In the genomic region with DNA sequence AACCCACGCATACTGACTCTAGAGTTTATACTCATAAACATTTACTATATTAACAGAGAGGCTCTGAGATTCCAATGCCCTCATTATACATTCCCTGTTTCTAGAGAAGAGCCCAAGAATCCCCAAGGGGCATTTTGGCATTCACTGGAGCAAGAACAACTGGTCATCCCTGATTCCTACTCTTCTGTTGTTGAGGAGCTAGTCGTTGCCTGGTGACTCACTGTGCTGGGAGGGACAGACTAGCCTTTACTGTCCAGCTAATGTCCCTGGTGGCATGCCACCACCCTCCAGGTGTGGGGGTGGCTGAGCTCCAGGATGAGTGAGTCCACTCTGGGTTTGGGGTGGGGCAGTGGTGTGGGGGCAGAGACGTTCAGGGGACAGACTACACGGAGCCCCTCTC, we compare ENCODE assay signal across 12 cellular contexts. TPM values are rescaled to one million over a fixed set of nuclear protein-coding genes. Genes with fewer than 3 reads are reported as not detected.
DNase-seq lines count a peak whose midpoint lies in the region; ATAC-seq and TF ChIP-seq lines count a peak whose summit lies in the region.
"Had no signal": no experiment of that assay in that cellular context is flagged by ENCODE, and none has a peak within 500 bp of the region (broad histone marks: within the 10 kb centered on the region; RNA-seq: fewer than 3 reads in every experiment).

No MANE protein-coding gene starts in this region.

- in situ Hi-C loops in gastrocnemius medialis (cut with MboI; ENCODE audit: low sequenced_read_pairs in 4 of 4) = loop anchor here in 1 of 4 donors (5.0 kb wide), 1 partner anchor 41 kb away; no protein-coding TSS in a partner anchor

- H3K27ac ChIP-seq in gastrocnemius medialis = peak overlapping the region; percentile 69 to 92 (median 80)
- H3K27ac ChIP-seq in CD4-positive, alpha-beta memory T cell (ENCODE audit: low read depth, low read length) = no peak overlapping the region

- no peak overlapping the region for H3K27ac Mint-ChIP-seq in CD4-positive, alpha-beta memory T cell
- H3K27ac Mint-ChIP-seq: activated T-cell treated with anti-CD3 and anti-CD28 coated beads, Interleukin-2, amount 50 U/mL, for 24 hours had no signal

- no peaks in the 10 kb centered on the region for H3K9me3 ChIP-seq in gastrocnemius medialis
- H3K9me3 ChIP-seq in CD4-positive, alpha-beta memory T cell (ENCODE audit: control insufficient read depth in 1 of 2, low read length in 2 of 2) = no peaks in the 10 kb centered on the region

- H3K9me3 Mint-ChIP-seq in CD4-positive, alpha-beta memory T cell = peaks cover 0 to 1% (median 0%) of the 10 kb centered on the region in 8 donors
- H3K9me3 Mint-ChIP-seq: activated T-cell treated with anti-CD3 and anti-CD28 coated beads, Interleukin-2, amount 50 U/mL, for 24 hours had no signal

- CTCF ChIA-PET in CD4-positive, alpha-beta memory T cell (lab: Charles Lee; ENCODE audit: partially characterized antibody) = no interaction called here

- no peaks in the 10 kb centered on the region for H3K27me3 ChIP-seq in gastrocnemius medialis
- H3K27me3 ChIP-seq in CD4-positive, alpha-beta memory T cell (ENCODE audit: insufficient read depth, low read length) = no peaks in the 10 kb centered on the region

- intact Hi-C loops in gastrocnemius medialis (cut with DNase I; ENCODE audit: low total_unique reads) = no loop called here
- intact Hi-C loops in CD4-positive, alpha-beta memory T cell (cut with micrococcal nuclease) = no loop called here

- peak; percentile 75 for DNase-seq in GM03348 (ENCODE audit: low spot score)
- DNase-seq in SW480 (ENCODE audit: low spot score) = peak; percentile 76
- peak; percentile 64 for DNase-seq in foreskin melanocyte
- peak; percentile 91 to 94 for DNase-seq in gastrocnemius medialis
- no peak for DNase-seq in stimulated activated CD4-positive, alpha-beta T cell treated with anti-CD3 and anti-CD28 coated beads, Interleukin-4, amount 100 ng/mL, for 24 hours
- no peak for DNase-seq in NCI-H748 (lab: John Stamatoyannopoulos, UW; ENCODE audit: unreplicated experiment)
- no peak for DNase-seq in CD4-positive, alpha-beta memory T cell
- DNase-seq: activated T-cell treated with anti-CD3 and anti-CD28 coated beads, Interleukin-2, amount 50 U/mL, for 24 hours; DMS 273 treated with DMSO at 0.1 percent for 48 hours; left cardiac atrium; NCI-H1092 treated with DMSO at 0.1 percent for 48 hours had no signal

- no peak for TF ChIP-seq CTCF in gastrocnemius medialis (IDR thresholded peaks at IDR 0.05 in 4 of 5, conservative IDR thresholded peaks at IDR 0.05 in 1 of 5)

- H3K4me1 ChIP-seq in gastrocnemius medialis = peaks cover 13 to 19% of the 10 kb centered on the region in 2 donors
- H3K4me1 ChIP-seq in CD4-positive, alpha-beta memory T cell (ENCODE audit: insufficient read depth, low read length) = no peaks in the 10 kb centered on the region

- no peak overlapping the region for H3K4me3 Mint-ChIP-seq in CD4-positive, alpha-beta memory T cell
- H3K4me3 Mint-ChIP-seq: activated T-cell treated with anti-CD3 and anti-CD28 coated beads, Interleukin-2, amount 50 U/mL, for 24 hours had no signal

- H3K36me3 ChIP-seq in gastrocnemius medialis = no peaks in the 10 kb centered on the region
- H3K36me3 ChIP-seq in CD4-positive, alpha-beta memory T cell (ENCODE audit: insufficient read depth, low read length) = no peaks in the 10 kb centered on the region

- TF ChIP-seq POLR2A in gastrocnemius medialis (IDR thresholded peaks at IDR 0.05) = peak in 1 of 2 donors; percentile 5

- POLR2A ChIA-PET in CD4-positive, alpha-beta memory T cell (lab: Charles Lee; ENCODE audit: partially characterized antibody) = no interaction called here

- H3K36me3 Mint-ChIP-seq in CD4-positive, alpha-beta memory T cell = no peaks in the 10 kb centered on the region

- H3K27me3 Mint-ChIP-seq in CD4-positive, alpha-beta memory T cell = peaks cover 0 to 4% of the 10 kb centered on the region in 2 donors
- H3K27me3 Mint-ChIP-seq: activated T-cell treated with anti-CD3 and anti-CD28 coated beads, Interleukin-2, amount 50 U/mL, for 24 hours had no signal

- H3K4me3 ChIP-seq in gastrocnemius medialis = no peak overlapping the region
- no peak overlapping the region for H3K4me3 ChIP-seq in CD4-positive, alpha-beta memory T cell (ENCODE audit: low read length in 2 of 2)

- H3K4me1 Mint-ChIP-seq in CD4-positive, alpha-beta memory T cell = no peaks in the 10 kb centered on the region

- peak; percentile 87 for ATAC-seq in gastrocnemius medialis
- ATAC-seq in GM21737 (IDR thresholded peaks at IDR 0.05; ENCODE audit: unreplicated experiment) = no peak

RNA-seq across cellular contexts. Expression of a gene that starts 49.2 kb away (rescaled TPM):
- 1,000 to 10,000 TPM in 2 of 4 donors, 100 to 1,000 TPM in 2; 696 to 1,267 (median 1,094) TPM for total RNA-seq in gastrocnemius medialis
- total RNA-seq in CD4-positive, alpha-beta memory T cell = 1 to 10 TPM; 7.9 to 8.9 TPM
- polyA plus RNA-seq in CD4-positive, alpha-beta memory T cell = under 1 TPM; 0.68 to 0.94 TPM

Comparison
In these comparisons a context has a peak if more than half of its experiments do, and no peak if none do; other contexts are left out.
1. DNase-seq: peak in GM03348 (single experiment), SW480 (single experiment), foreskin melanocyte (single experiment) and gastrocnemius medialis (2 of 2); none in stimulated activated CD4-positive, alpha-beta T cell treated with anti-CD3 and anti-CD28 coated beads, Interleukin-4, amount 100 ng/mL, for 24 hours (single experiment), NCI-H748 (single experiment) and CD4-positive, alpha-beta memory T cell (0 of 5).
2. RNA of a gene that starts 49.2 kb away (total RNA-seq): 696 to 1,267 TPM in gastrocnemius medialis; 7.9 to 8.9 TPM in CD4-positive, alpha-beta memory T cell; every median in the first group is over 10 times any median in the second.